In genomic region chr5:150035139-150035893, GRCh38 we compare ENCODE assay signal across 11 cellular contexts. TPM values are rescaled to one million over a fixed set of nuclear protein-coding genes. Genes with fewer than 3 reads are reported as not detected.
A peak's percentile ranks its signal among the peaks of the same experiment; 100 is the strongest.
DNase-seq lines count a peak whose midpoint lies in the region; ATAC-seq, FAIRE-seq and TF ChIP-seq lines count a peak whose summit lies in the region.
"Had no signal": no experiment of that assay in that cellular context is flagged by ENCODE, and none has a peak within 500 bp of the region (broad histone marks: within the 10 kb centered on the region; RNA-seq: fewer than 3 reads in every experiment).

No MANE protein-coding gene starts in this region.

- WGBS in HepG2 (ENCODE audit: low lambda C conversion rate), result 96% methylated on average over 6 of the region's 7 CpGs
- WGBS in right lobe of liver (ENCODE audit: insufficient coverage, low coverage, low lambda C conversion rate, missing lambda C conversion rate), result 76% methylated on average over 5 of the region's 7 CpGs

- H3K9ac ChIP-seq in HepG2 (ENCODE audit: insufficient read depth, low read depth, low read length), result no peak overlapping the region

- H3K4me2 ChIP-seq in HepG2 (ENCODE audit: low read depth, low read length), result no peak overlapping the region

- TF ChIP-seq POLR2A in HepG2 (IDR thresholded peaks at IDR 0.05; ENCODE audit: insufficient read depth in 1 of 2, low read depth in 2 of 2, low read length in 2 of 2) (no peak), right lobe of liver (IDR thresholded peaks at IDR 0.05) (no peak)

- H3K27me3 ChIP-seq in HepG2 (ENCODE audit: control insufficient read depth in 1 of 2, insufficient read depth in 2 of 2, low read length in 2 of 2) (no peaks in the 10 kb centered on the region), right lobe of liver (no peaks in the 10 kb centered on the region)
- H3K27me3 ChIP-seq: ascending aorta had no signal

- CTCF ChIA-PET in HepG2 (lab: Yijun Ruan, JAX; ENCODE audit: low intra/inter-chr PET ratio, low total read pairs), result no interaction called here

- TF ChIP-seq CTCF in HepG2 (CRISPR knock-in tag; IDR thresholded peaks at IDR 0.05) (no peak), right lobe of liver (IDR thresholded peaks at IDR 0.05) (no peak)

- no peaks in the 10 kb centered on the region for H4K20me1 ChIP-seq in HepG2 (ENCODE audit: insufficient read depth, low read length)

- POLR2A ChIA-PET in HepG2 (lab: Yijun Ruan, JAX), result interaction anchor here (0.6 to 1.3 kb wide), 2 partner anchors 9 to 12 kb away, joined by 3 read pairs; no protein-coding TSS in a partner anchor

- FAIRE-seq in HepG2 (lab: Jason Lieb, UNC), result no peak

- H3K27ac ChIP-seq in HepG2 (ENCODE audit: extremely low read length, insufficient read depth, low read length) (no peak overlapping the region), right lobe of liver (no peak overlapping the region)
- H3K27ac ChIP-seq: ascending aorta had no signal

- no TSS peak for BruUV-seq in HepG2 (replicated peaks; lab: Mats Ljungman, UMichigan)

- no peak for TF ChIP-seq RAD21 in HepG2 (CRISPR knock-in tag; IDR thresholded peaks at IDR 0.05)

- in situ Hi-C loops in HepG2 (cut with HindIII; ENCODE audit: extremely low pct_ligation_motif_present, low pct_unique_long_range_greater_than_20kb), result no loop called here

- no peak for DNase-seq in HepG2 (ENCODE audit: low spot score)
- no peak for DNase-seq in right lobe of liver
- DNase-seq in NOMO-1 treated with DMSO at 0.1 percent for 48 hours (lab: John Stamatoyannopoulos, UW; ENCODE audit: unreplicated experiment), result peak; percentile 73
- DNase-seq in SHP77 treated with DMSO at 0.1 percent for 48 hours (lab: John Stamatoyannopoulos, UW), result no peak
- DNase-seq in GF-D8 (lab: John Stamatoyannopoulos, UW), result no peak
- DNase-seq in DMS 273 (lab: John Stamatoyannopoulos, UW; ENCODE audit: unreplicated experiment), result no peak
- DNase-seq in NCI-H2081 treated with DMSO at 0.1 percent for 48 hours (lab: John Stamatoyannopoulos, UW), result no peak

- no peaks in the 10 kb centered on the region for H3K4me1 ChIP-seq in HepG2 (ENCODE audit: insufficient read depth, low read length)
- H3K4me1 ChIP-seq in right lobe of liver, result no peaks in the 10 kb centered on the region
- H3K4me1 ChIP-seq: ascending aorta had no signal

- TF ChIP-seq EP300 in HepG2 (IDR thresholded peaks at IDR 0.05; ENCODE audit: low read depth in 2 of 2, low read length in 2 of 2), result no peak
- no peak for TF ChIP-seq EP300 in HepG2 (CRISPR knock-in tag; IDR thresholded peaks at IDR 0.05; ENCODE audit: borderline replicate concordance)

- ATAC-seq in HepG2 (no peak), right lobe of liver (no peak), HG02885 (IDR thresholded peaks at IDR 0.05; ENCODE audit: poor library complexity, unreplicated experiment) (peak; percentile 96)

- H3K9me3 ChIP-seq in HepG2 (ENCODE audit: low read length), result no peaks in the 10 kb centered on the region
- no peaks in the 10 kb centered on the region for H3K9me3 ChIP-seq in right lobe of liver
- H3K9me3 ChIP-seq: ascending aorta had no signal

- no peak overlapping the region for H2AFZ ChIP-seq in HepG2 (ENCODE audit: low read length)

- H3K79me2 ChIP-seq in HepG2 (ENCODE audit: insufficient read depth, low read length), result no peaks in the 10 kb centered on the region

- intact Hi-C loops in HepG2 (cut with micrococcal nuclease; ENCODE audit: unreplicated experiment) (no loop called here), right lobe of liver (cut with DNase I) (no loop called here)

- H3K4me3 ChIP-seq in HepG2 (replicated peaks in 1 of 3; ENCODE audit: insufficient read depth in 1 of 3, low read depth in 2 of 3, low read length in 3 of 3) (no peak overlapping the region), right lobe of liver (no peak overlapping the region)
- H3K4me3 ChIP-seq: ascending aorta had no signal

- H3K36me3 ChIP-seq in HepG2 (replicated peaks in 1 of 2; ENCODE audit: control insufficient read depth in 1 of 2, insufficient read depth in 2 of 2, low read length in 2 of 2) (peaks cover 33 to 94% of the 10 kb centered on the region in 2 experiments), right lobe of liver (peaks cover 0 to 100% (median 37%) of the 10 kb centered on the region in 4 donors)

RNA-seq across cellular contexts. Expression of gene HMGXB3, which starts 34.8 kb away (rescaled TPM):
- total RNA-seq in HepG2 (2016; rRNA removed; fragmentation: Illumina TruSeq; extraction: Trizol), result 20.0 and 23.8 TPM in 2 replicates
- 2.1 and 2.4 TPM in 2 replicates for total RNA-seq in HepG2 (2016; cell fraction: cytosol; rRNA removed; fragmentation: Illumina TruSeq; extraction: Trizol; ENCODE audit: low read depth)
- total RNA-seq in HepG2 (2016; cell fraction: insoluble cytoplasmic fraction; rRNA removed; fragmentation: Illumina TruSeq; extraction: Trizol), result 19.2 and 20.9 TPM in 2 replicates
- total RNA-seq in HepG2 (2016; cell fraction: membrane; rRNA removed; fragmentation: Illumina TruSeq; extraction: Trizol), result 7.7 and 9.2 TPM in 2 replicates
- 34.9 and 36.0 TPM in 2 replicates for total RNA-seq in HepG2 (2016; cell fraction: nucleus; rRNA removed; fragmentation: Illumina TruSeq; extraction: Trizol)
- polyA plus RNA-seq in HepG2 (2011; rRNA removed), result 18.8 and 23.4 TPM in 2 replicates
- 13.2 and 13.8 TPM in 2 replicates for polyA plus RNA-seq in HepG2 (2011; cell fraction: cytosol; rRNA removed)
- polyA plus RNA-seq in HepG2 (2011; cell fraction: nucleus; rRNA removed), result 41.0 and 44.0 TPM in 2 replicates
- polyA plus RNA-seq in HepG2 (2012), result 13.8 and 14.7 TPM in 2 replicates
- polyA plus RNA-seq in HepG2 (2016; cell fraction: cytosol; fragmentation: Illumina TruSeq; extraction: Trizol; ENCODE audit: low read depth), result 0.90 and 0.95 TPM in 2 replicates
- polyA plus RNA-seq in HepG2 (2016; cell fraction: insoluble cytoplasmic fraction; fragmentation: Illumina TruSeq; extraction: Trizol; ENCODE audit: low read depth), result 12.6 and 14.4 TPM in 2 replicates
- polyA plus RNA-seq in HepG2 (2016; cell fraction: membrane; fragmentation: Illumina TruSeq; extraction: Trizol; ENCODE audit: low read depth), result 2.4 and 2.5 TPM in 2 replicates
- 61.7 and 65.5 TPM in 2 replicates for polyA plus RNA-seq in HepG2 (2016; cell fraction: nucleus; fragmentation: Illumina TruSeq; extraction: Trizol; ENCODE audit: insufficient read depth, low read depth)
- polyA minus RNA-seq in HepG2 (2011; rRNA and poly(A)+ RNA removed; ENCODE audit: low replicate concordance), result 60.1 and 67.3 TPM in 2 replicates
- polyA minus RNA-seq in HepG2 (2011; cell fraction: cytosol; rRNA and poly(A)+ RNA removed), result 18.8 and 19.3 TPM in 2 replicates
- polyA minus RNA-seq in HepG2 (2011; cell fraction: nucleus; rRNA and poly(A)+ RNA removed), result 47.7 and 47.8 TPM in 2 replicates
- total RNA-seq in right lobe of liver, result 10 to 100 TPM in 4 of 6 experiments, 1 to 10 TPM in 2; 7.7 to 28.3 (median 12.2) TPM

RNA-seq across cellular contexts. Expression of gene TIGD6, which starts 34.9 kb away (rescaled TPM):
- total RNA-seq in HepG2 (2016; rRNA removed; fragmentation: Illumina TruSeq; extraction: Trizol), result 2.1 TPM in 2 replicates
- total RNA-seq in HepG2 (2016; cell fraction: cytosol; rRNA removed; fragmentation: Illumina TruSeq; extraction: Trizol; ENCODE audit: low read depth), result 0.09 and 0.61 TPM in 2 replicates
- total RNA-seq in HepG2 (2016; cell fraction: insoluble cytoplasmic fraction; rRNA removed; fragmentation: Illumina TruSeq; extraction: Trizol), result 1.7 and 1.9 TPM in 2 replicates
- 1.3 and 1.5 TPM in 2 replicates for total RNA-seq in HepG2 (2016; cell fraction: membrane; rRNA removed; fragmentation: Illumina TruSeq; extraction: Trizol)
- total RNA-seq in HepG2 (2016; cell fraction: nucleus; rRNA removed; fragmentation: Illumina TruSeq; extraction: Trizol), result 1.7 and 1.9 TPM in 2 replicates
- polyA plus RNA-seq in HepG2 (2011; rRNA removed), result 1.9 and 2.9 TPM in 2 replicates
- 1.5 and 2.1 TPM in 2 replicates for polyA plus RNA-seq in HepG2 (2011; cell fraction: cytosol; rRNA removed)
- polyA plus RNA-seq in HepG2 (2011; cell fraction: nucleus; rRNA removed), result 2.0 and 3.2 TPM in 2 replicates
- 1.1 and 2.0 TPM in 2 replicates for polyA plus RNA-seq in HepG2 (2012)
- polyA plus RNA-seq in HepG2 (2016; cell fraction: cytosol; fragmentation: Illumina TruSeq; extraction: Trizol; ENCODE audit: low read depth), result 0.50 and 1.1 TPM in 2 replicates
- 1.8 and 2.1 TPM in 2 replicates for polyA plus RNA-seq in HepG2 (2016; cell fraction: insoluble cytoplasmic fraction; fragmentation: Illumina TruSeq; extraction: Trizol; ENCODE audit: low read depth)
- polyA plus RNA-seq in HepG2 (2016; cell fraction: membrane; fragmentation: Illumina TruSeq; extraction: Trizol; ENCODE audit: low read depth), result 1.1 and 1.7 TPM in 2 replicates
- polyA plus RNA-seq in HepG2 (2016; cell fraction: nucleus; fragmentation: Illumina TruSeq; extraction: Trizol; ENCODE audit: insufficient read depth, low read depth), result 1.8 and 2.0 TPM in 2 replicates
- 5.4 and 13.9 TPM in 2 replicates for polyA minus RNA-seq in HepG2 (2011; rRNA and poly(A)+ RNA removed; ENCODE audit: low replicate concordance)
- 0.97 and 1.8 TPM in 2 replicates for polyA minus RNA-seq in HepG2 (2011; cell fraction: cytosol; rRNA and poly(A)+ RNA removed)
- polyA minus RNA-seq in HepG2 (2011; cell fraction: nucleus; rRNA and poly(A)+ RNA removed), result 8.4 and 13.9 TPM in 2 replicates
- total RNA-seq in right lobe of liver, result 1 to 10 TPM; 1.5 to 2.8 (median 2.2) TPM

RNA-seq across cellular contexts. Expression of gene CSF1R, which starts 51.0 kb away (rescaled TPM):
- total RNA-seq in HepG2 (2016; rRNA removed; fragmentation: Illumina TruSeq; extraction: Trizol) (not detected in 2 replicates), right lobe of liver (10 to 100 TPM; 13.0 to 45.1 (median 16.3) TPM)
- total RNA-seq in HepG2 (2016; cell fraction: cytosol; rRNA removed; fragmentation: Illumina TruSeq; extraction: Trizol; ENCODE audit: low read depth), result not detected in 2 replicates
- total RNA-seq in HepG2 (2016; cell fraction: insoluble cytoplasmic fraction; rRNA removed; fragmentation: Illumina TruSeq; extraction: Trizol), result not detected in 2 replicates
- total RNA-seq in HepG2 (2016; cell fraction: membrane; rRNA removed; fragmentation: Illumina TruSeq; extraction: Trizol), result not detected in 2 replicates
- total RNA-seq in HepG2 (2016; cell fraction: nucleus; rRNA removed; fragmentation: Illumina TruSeq; extraction: Trizol), result not detected in 2 replicates
- 0.01 TPM in 1 of 2 replicates, not detected in the other for polyA plus RNA-seq in HepG2 (2011; rRNA removed)
- polyA plus RNA-seq in HepG2 (2011; cell fraction: cytosol; rRNA removed), result 0.01 TPM in 1 of 2 replicates, not detected in the other
- 0.03 TPM in 1 of 2 replicates, not detected in the other for polyA plus RNA-seq in HepG2 (2011; cell fraction: nucleus; rRNA removed)
- 0.07 TPM in 1 of 2 replicates, not detected in the other for polyA plus RNA-seq in HepG2 (2012)
- polyA plus RNA-seq in HepG2 (2016; cell fraction: cytosol; fragmentation: Illumina TruSeq; extraction: Trizol; ENCODE audit: low read depth), result not detected in 2 replicates
- polyA plus RNA-seq in HepG2 (2016; cell fraction: insoluble cytoplasmic fraction; fragmentation: Illumina TruSeq; extraction: Trizol; ENCODE audit: low read depth), result not detected in 2 replicates
- not detected in 2 replicates for polyA plus RNA-seq in HepG2 (2016; cell fraction: membrane; fragmentation: Illumina TruSeq; extraction: Trizol; ENCODE audit: low read depth)
- not detected in 2 replicates for polyA plus RNA-seq in HepG2 (2016; cell fraction: nucleus; fragmentation: Illumina TruSeq; extraction: Trizol; ENCODE audit: insufficient read depth, low read depth)
- 0.58 TPM in 1 of 2 replicates, not detected in the other for polyA minus RNA-seq in HepG2 (2011; rRNA and poly(A)+ RNA removed; ENCODE audit: low replicate concordance)
- not detected in 2 replicates for polyA minus RNA-seq in HepG2 (2011; cell fraction: cytosol; rRNA and poly(A)+ RNA removed)
- not detected in 2 replicates for polyA minus RNA-seq in HepG2 (2011; cell fraction: nucleus; rRNA and poly(A)+ RNA removed)
- total RNA-seq: glomerular endothelial cell, neural crest cell had no signal

Comparison
In these comparisons a context has a peak if more than half of its experiments do, and no peak if none do; other contexts are left out.
1. RNA of gene CSF1R, which starts 51.0 kb away (total RNA-seq): 13.0 to 45.1 TPM in right lobe of liver; not detected in HepG2; every median in the first group is over 10 times any median in the second.